Comparison of ENCODE assay signal across 8 cellular contexts in genomic region chr12:57240069-57240921, GRCh38. TPM values are rescaled to one million over a fixed set of nuclear protein-coding genes. Genes with fewer than 3 reads are reported as not detected.
A peak's percentile ranks its signal among the peaks of the same experiment; 100 is the strongest.
DNase-seq lines count a peak whose midpoint lies in the region; ATAC-seq and TF ChIP-seq lines count a peak whose summit lies in the region.

No MANE protein-coding gene starts in this region.

- TF ChIP-seq CTCF in WERI-Rb-1 (IDR thresholded peaks at IDR 0.05; ENCODE audit: low read depth, low read length) (peak; percentile 22; the same call in 1 of the 2 replicates), left lung (IDR thresholded peaks at IDR 0.05) (no peak)

- H3K36me3 ChIP-seq in WERI-Rb-1 (peaks cover 3% of the 10 kb centered on the region; the same call in 1 of the 2 replicates), left lung (peaks cover 0 to under 1% of the 10 kb centered on the region in 2 donors)

- H3K4me3 ChIP-seq in WERI-Rb-1 (ENCODE audit: low read depth, low read length) (peak overlapping the region; percentile 65), left lung (peak overlapping the region; percentile 34 to 51)

- peaks cover 38 to 82% of the 10 kb centered on the region in 2 donors for H3K4me1 ChIP-seq in left lung

- peak overlapping the region; percentile 83 for H3K4me3 Mint-ChIP-seq in central memory CD8-positive, alpha-beta T cell

- peaks cover 14% of the 10 kb centered on the region for H3K27me3 ChIP-seq in WERI-Rb-1 (ENCODE audit: insufficient read depth, low read depth, severe bottlenecking)
- H3K27me3 ChIP-seq in left lung, result peaks cover 51 to 98% of the 10 kb centered on the region in 2 donors

- intact Hi-C loops in left lung (cut with DNase I), result no loop called here

- H3K27ac Mint-ChIP-seq in central memory CD8-positive, alpha-beta T cell (ENCODE audit: low read depth), result peak overlapping the region; percentile 85

- no peaks in the 10 kb centered on the region for H3K9me3 Mint-ChIP-seq in central memory CD8-positive, alpha-beta T cell

- ATAC-seq in central memory CD8-positive, alpha-beta T cell (replicated peaks; ENCODE audit: extremely low read depth, poor library complexity, severe bottlenecking), result peak; percentile 63
- ATAC-seq in left lung (peak; percentile 4), HG02610 (IDR thresholded peaks at IDR 0.05; ENCODE audit: unreplicated experiment) (no peak)

- H3K27ac ChIP-seq in WERI-Rb-1 (peak overlapping the region; percentile 83), left lung (no peak overlapping the region)

- peaks cover 26% of the 10 kb centered on the region for H3K36me3 Mint-ChIP-seq in central memory CD8-positive, alpha-beta T cell (ENCODE audit: insufficient read depth)

- peak; percentile 38 for DNase-seq in DMS79 treated with DMSO at 0.1 percent for 48 hours (lab: John Stamatoyannopoulos, UW)
- no peak for DNase-seq in DMS79 (lab: John Stamatoyannopoulos, UW)
- peak; percentile 67 for DNase-seq in NCI-H146 treated with DMSO at 0.1 percent for 48 hours (lab: John Stamatoyannopoulos, UW; ENCODE audit: unreplicated experiment)
- peak; percentile 69 for DNase-seq in WERI-Rb-1
- DNase-seq in central memory CD8-positive, alpha-beta T cell (ENCODE audit: low spot score in 2 of 2), result peak in 1 of 2 donors; percentile 44
- peak in 1 of 2 donors; percentile 86 for DNase-seq in left lung
- peak in 2 of 3 donors; percentile 60 to 61 for DNase-seq in stimulated activated CD4-positive, alpha-beta T cell treated with anti-CD3 and anti-CD28 coated beads, TNF-alpha, amount 100 ng/mL, for 1 hour (ENCODE audit: low read depth in 3 of 3, low spot score in 1 of 3)

- H3K9me3 ChIP-seq in WERI-Rb-1 (ENCODE audit: severe bottlenecking), result no peaks in the 10 kb centered on the region
- H3K9me3 ChIP-seq in left lung, result no peaks in the 10 kb centered on the region

- peaks cover 78% of the 10 kb centered on the region for H3K4me1 Mint-ChIP-seq in central memory CD8-positive, alpha-beta T cell

- peaks cover 89% of the 10 kb centered on the region for H3K27me3 Mint-ChIP-seq in central memory CD8-positive, alpha-beta T cell

RNA-seq across cellular contexts. Expression of gene STAC3, which starts 10.7 kb away (rescaled TPM):
- 1 to 10 TPM; 3.4 to 5.0 TPM for total RNA-seq in left lung

RNA-seq across cellular contexts. Expression of gene SHMT2, which starts 10.8 kb away (rescaled TPM):
- total RNA-seq in left lung, result 100 to 1,000 TPM in 1 of 2 donors, 10 to 100 TPM in 1; 64.7 to 116 TPM

RNA-seq across cellular contexts. Expression of gene NXPH4, which starts 23.7 kb away (rescaled TPM):
- 1 to 10 TPM in 1 of 2 donors, under 1 TPM in 1; 0.93 to 1.0 TPM for total RNA-seq in left lung
